ENCODE assay signal across 19 cellular contexts in the genomic region with DNA sequence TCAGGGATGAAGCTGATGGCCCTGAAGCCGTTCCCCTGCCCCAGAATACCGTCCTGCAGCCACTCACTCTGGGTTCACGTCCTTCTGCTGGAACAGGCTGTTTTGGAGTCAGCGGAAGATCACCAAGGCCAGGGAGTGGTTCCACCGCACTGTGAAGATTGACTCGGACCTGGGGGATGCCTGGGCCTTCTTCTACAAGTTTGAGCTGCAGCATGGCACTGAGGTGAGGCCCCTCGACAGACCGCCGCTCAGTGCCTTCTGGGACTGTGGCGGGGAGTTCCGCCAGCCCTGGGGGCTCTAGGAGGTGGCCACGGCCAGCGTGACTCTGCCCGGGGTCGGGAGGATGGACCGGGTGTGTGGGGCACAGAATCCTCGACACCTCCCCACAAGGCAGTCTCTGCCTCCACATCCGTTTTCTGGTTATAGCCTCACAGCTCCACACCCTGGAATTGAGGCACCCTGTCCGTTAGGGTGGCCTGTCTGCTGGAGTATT. TPM values are rescaled to one million over a fixed set of nuclear protein-coding genes. Genes with fewer than 3 reads are reported as not detected.
DNase-seq lines count a peak whose midpoint lies in the region; ATAC-seq, FAIRE-seq and TF ChIP-seq lines count a peak whose summit lies in the region.
"Had no signal": no experiment of that assay in that cellular context is flagged by ENCODE, and none has a peak within 500 bp of the region (broad histone marks: within the 10 kb centered on the region; RNA-seq: fewer than 3 reads in every experiment).

No MANE protein-coding gene starts in this region.

- no peak for ATAC-seq in SK-N-SH treated with all-trans-retinoic acid at 6 μM for 48 hours
- no peak for ATAC-seq in right cardiac atrium
- no peak for ATAC-seq in heart left ventricle
- no peak for ATAC-seq in GM12878
- no peak for ATAC-seq in natural killer cell
- no peak for ATAC-seq in GM21737 (IDR thresholded peaks at IDR 0.05; ENCODE audit: unreplicated experiment)
- ATAC-seq: A549 had no signal

- H3K27me3 Mint-ChIP-seq in natural killer cell (ENCODE audit: low read depth in 2 of 2), result peaks cover 0 to 1% of the 10 kb centered on the region in 2 donors
- H3K27me3 Mint-ChIP-seq: CD4-positive, alpha-beta T cell had no signal

- H3K4me1 ChIP-seq in SK-N-SH (ENCODE audit: control insufficient read depth in 1 of 2, insufficient read depth in 2 of 2, low read depth in 1 of 2, low read length in 1 of 2) (peaks cover 0 to 11% of the 10 kb centered on the region in 2 experiments; a peak in 1 of 4 replicates), right cardiac atrium (ENCODE audit: control insufficient read depth, insufficient read depth, low read length) (no peaks in the 10 kb centered on the region), heart left ventricle (peaks cover 0 to 20% (median 0%) of the 10 kb centered on the region in 12 donors), GM12878 (ENCODE audit: control insufficient read depth, insufficient read depth, low read length) (peaks cover 31% of the 10 kb centered on the region)

- no peaks in the 10 kb centered on the region for H3F3A ChIP-seq in SK-N-SH (replicated peaks; ENCODE audit: insufficient read depth)

- peaks cover 5 to 61% of the 10 kb centered on the region in 2 experiments for H3K36me3 ChIP-seq in SK-N-SH (replicated peaks in 1 of 2; ENCODE audit: control insufficient read depth in 1 of 2, insufficient read depth in 2 of 2, low read length in 1 of 2)
- H3K36me3 ChIP-seq in heart left ventricle, result peaks cover 3 to 81% (median 72%) of the 10 kb centered on the region in 9 donors
- H3K36me3 ChIP-seq in GM12878 (ENCODE audit: control insufficient read depth in 2 of 2, insufficient read depth in 2 of 2, low read length in 1 of 2), result peaks cover 30 to 40% of the 10 kb centered on the region in 2 experiments

- SMC1A ChIA-PET in GM12878 (lab: Charles Lee; ENCODE audit: uncharacterized antibody, unreplicated experiment), result no interaction called here

- RAD21 ChIA-PET in GM12878 (lab: Charles Lee; ENCODE audit: unreplicated experiment), result no interaction called here

- no peak overlapping the region for H3K4me3 Mint-ChIP-seq in natural killer cell
- H3K4me3 Mint-ChIP-seq: H9 had no signal

- H3K79me2 ChIP-seq in SK-N-SH (ENCODE audit: insufficient read depth) (no peaks in the 10 kb centered on the region), GM12878 (ENCODE audit: control insufficient read depth, insufficient read depth, low read length) (no peaks in the 10 kb centered on the region; the same call in 1 of the 2 replicates)

- CTCF ChIA-PET in SK-N-SH (lab: Yijun Ruan, JAX), result no interaction called here
- CTCF ChIA-PET in GM12878 (lab: Yijun Ruan, JAX), result interaction anchor here (0.7 kb wide), 1 partner anchor 37 kb away, joined by 3 read pairs; no protein-coding TSS in a partner anchor

- no peaks in the 10 kb centered on the region for H3K4me1 Mint-ChIP-seq in natural killer cell

- DNase-seq in SK-N-SH (peak; percentile 16), right cardiac atrium (peak in 2 of 3 donors; percentile 16 to 21), heart left ventricle (no peak), GM12878 (ENCODE audit: low read depth, low spot score) (no peak), natural killer cell (no peak)
- DNase-seq: AML-193; Caco-2; CD4-positive, alpha-beta T cell; H9 had no signal

- BruUV-seq in GM12878 (replicated peaks; lab: Mats Ljungman, UMichigan), result no TSS peak

- no peak for FAIRE-seq in GM12878 (lab: Jason Lieb, UNC)
- FAIRE-seq: A549, D721Med, G401.6, H1 had no signal

- H2AFZ ChIP-seq in SK-N-SH (ENCODE audit: low read depth) (no peak overlapping the region), GM12878 (ENCODE audit: control insufficient read depth, low read depth, low read length) (no peak overlapping the region)

- in situ Hi-C loops in GM12878 (cut with MboI), result no loop called here

- 0 out of 2 replicates have a peak, but pooled peaks cover 7% of the 10 kb centered on the region for H4K20me1 ChIP-seq in SK-N-SH (ENCODE audit: insufficient read depth)
- no peaks in the 10 kb centered on the region for H4K20me1 ChIP-seq in GM12878 (ENCODE audit: control insufficient read depth, insufficient read depth)

- no peak for TF ChIP-seq POLR2A in heart left ventricle (IDR thresholded peaks at IDR 0.05)
- TF ChIP-seq POLR2A in GM12878 (IDR thresholded peaks at IDR 0.05; ENCODE audit: low read depth, low read length), result peak; percentile 11; the same call in 1 of the 2 replicates

- H3K27ac ChIP-seq in SK-N-SH (ENCODE audit: low read depth in 2 of 2, low read length in 1 of 2) (no peak overlapping the region), right cardiac atrium (ENCODE audit: low read length) (no peak overlapping the region), heart left ventricle (no peak overlapping the region), GM12878 (ENCODE audit: control insufficient read depth, insufficient read depth) (no peak overlapping the region)
- H3K27ac ChIP-seq: 22Rv1, A549, C4-2B had no signal

- intact Hi-C loops in right cardiac atrium (cut with DNase I) (no loop called here), heart left ventricle (cut with DNase I) (loop anchor here in 3 of 10 donors (5.0 to 10.0 kb wide), 3 partner anchors 47 to 83 kb away; a partner anchor contains a TSS), GM12878 (cut with micrococcal nuclease; ENCODE audit: unreplicated experiment) (no loop called here), natural killer cell (cut with micrococcal nuclease) (no loop called here)

- no peaks in the 10 kb centered on the region for H3K36me3 Mint-ChIP-seq in natural killer cell

- TF ChIP-seq RAD21 in SK-N-SH (IDR thresholded peaks at IDR 0.05; ENCODE audit: low read length) (no peak), GM12878 (IDR thresholded peaks at IDR 0.05; ENCODE audit: insufficient read depth, low read depth, low read length) (no peak)

- H3K9me2 ChIP-seq in SK-N-SH, result no peaks in the 10 kb centered on the region

- H3K9me3 Mint-ChIP-seq in natural killer cell, result no peaks in the 10 kb centered on the region
- H3K9me3 Mint-ChIP-seq: CD4-positive, alpha-beta T cell; H9 had no signal

- H3K4me2 ChIP-seq in SK-N-SH (no peak overlapping the region), GM12878 (ENCODE audit: control insufficient read depth, insufficient read depth) (no peak overlapping the region)
- H3K4me2 ChIP-seq: A549 had no signal

- no peaks in the 10 kb centered on the region for H3K9me3 ChIP-seq in SK-N-SH
- H3K9me3 ChIP-seq in right cardiac atrium (ENCODE audit: control insufficient read depth, low read length), result no peaks in the 10 kb centered on the region
- H3K9me3 ChIP-seq in heart left ventricle, result no peaks in the 10 kb centered on the region
- H3K9me3 ChIP-seq in GM12878 (replicated peaks; ENCODE audit: control insufficient read depth, insufficient read depth, low read length), result no peaks in the 10 kb centered on the region
- H3K9me3 ChIP-seq: A549, Caco-2 had no signal

- H3K27me3 ChIP-seq in SK-N-SH (ENCODE audit: insufficient read depth), result no peaks in the 10 kb centered on the region
- no peaks in the 10 kb centered on the region for H3K27me3 ChIP-seq in right cardiac atrium (ENCODE audit: control insufficient read depth, insufficient read depth)
- H3K27me3 ChIP-seq in heart left ventricle, result peaks cover 0 to 11% (median 2%) of the 10 kb centered on the region in 9 donors
- H3K27me3 ChIP-seq in GM12878 (replicated peaks in 1 of 2; ENCODE audit: control insufficient read depth in 2 of 2, insufficient read depth in 2 of 2, low read length in 1 of 2), result no peaks in the 10 kb centered on the region

- H3K27ac Mint-ChIP-seq in natural killer cell, result no peak overlapping the region
- H3K27ac Mint-ChIP-seq: CD4-positive, alpha-beta T cell; H9 had no signal

- POLR2A ChIA-PET in SK-N-SH (lab: Yijun Ruan, JAX), result no interaction called here
- POLR2A ChIA-PET in GM12878 (lab: Charles Lee), result interaction anchor here (0.6 to 0.7 kb wide), 2 partner anchors 11 to 397 kb away, joined by 4 to 5 read pairs; no protein-coding TSS in a partner anchor

- TF ChIP-seq CTCF in SK-N-SH (IDR thresholded peaks at IDR 0.05) (no peak), heart left ventricle (IDR thresholded peaks at IDR 0.05) (no peak), GM12878 (IDR thresholded peaks at IDR 0.05 in 2 of 3, conservative IDR thresholded peaks at IDR 0.05 in 1 of 3; ENCODE audit: control insufficient read depth in 2 of 3, extremely low read depth in 1 of 3, insufficient read depth in 1 of 3, low read depth in 3 of 3, low read length in 3 of 3) (no peak), natural killer cell (IDR thresholded peaks at IDR 0.05) (no peak)

- H3K4me3 ChIP-seq in SK-N-SH (ENCODE audit: low read depth in 2 of 2, low read length in 1 of 2), result no peak overlapping the region
- no peak overlapping the region for H3K4me3 ChIP-seq in right cardiac atrium (ENCODE audit: low read length)
- H3K4me3 ChIP-seq in heart left ventricle, result no peak overlapping the region
- H3K4me3 ChIP-seq in GM12878, result no peak overlapping the region
- H3K4me3 ChIP-seq: A549 had no signal

- TF ChIP-seq EP300 in SK-N-SH (IDR thresholded peaks at IDR 0.05; ENCODE audit: borderline replicate concordance in 1 of 2, low read depth in 1 of 2, low read length in 1 of 2) (no peak), GM12878 (IDR thresholded peaks at IDR 0.05; ENCODE audit: borderline replicate concordance in 1 of 2, control insufficient read depth in 1 of 2, low read depth in 2 of 2, low read length in 2 of 2) (no peak)

- 94% methylated on average over 6 of the region's 19 CpGs for WGBS in SK-N-SH (ENCODE audit: low lambda C conversion rate)
- 92% methylated on average over 19 of the region's 19 CpGs for WGBS in right cardiac atrium
- 87 to 94% (median 93%) methylated on average over 8 to 19 of the region's 19 CpGs for WGBS in heart left ventricle, 4 donors
- 93% methylated on average over 19 of the region's 19 CpGs for WGBS in GM12878 (ENCODE audit: insufficient coverage, insufficient replicate concordance, low lambda C conversion rate, missing lambda C conversion rate)

- H3K9ac ChIP-seq in SK-N-SH (no peak overlapping the region), GM12878 (ENCODE audit: control insufficient read depth, insufficient read depth, low read length) (no peak overlapping the region)

RNA-seq across cellular contexts. Expression of a gene that starts 4.1 kb away (rescaled TPM):
- 0.16 and 0.21 TPM in 2 replicates for polyA plus RNA-seq in SK-N-SH (2012; rRNA removed)
- 0.01 and 0.05 TPM in 2 replicates for polyA plus RNA-seq in SK-N-SH (2012; cell fraction: cytosol; rRNA removed)
- polyA plus RNA-seq in SK-N-SH (2012; cell fraction: nucleus; rRNA removed), result 2.1 and 5.9 TPM in 2 replicates
- under 1 TPM; 0.21 to 0.82 (median 0.49) TPM for total RNA-seq in right cardiac atrium
- polyA plus RNA-seq in right cardiac atrium, result 0.36 TPM
- total RNA-seq in heart left ventricle, result 1 to 10 TPM in 1 of 9 donors, under 1 TPM in 8; 0.16 to 1.2 (median 0.56) TPM
- polyA plus RNA-seq in heart left ventricle, result under 1 TPM; 0.35 to 0.42 TPM
- total RNA-seq in GM12878 (2013; cell fraction: nucleolus; rRNA removed), result 125 and 143 TPM in 2 replicates
- 32.4 and 39.5 TPM in 2 replicates for total RNA-seq in GM12878 (2014; rRNA removed)
- total RNA-seq in GM12878 (2014; rRNA removed; fragmentation: Illumina TruSeq; extraction: Trizol), result 3.6 and 4.4 TPM in 2 replicates
- total RNA-seq in GM12878 (2021), result 49.1 and 56.0 TPM in 2 replicates
- polyA plus RNA-seq in GM12878 (2011; ENCODE audit: low read depth), result 4.1 TPM
- 2.9 and 6.9 TPM in 2 replicates for polyA plus RNA-seq in GM12878 (2011; rRNA removed)
- 13.5 and 27.8 TPM in 2 replicates for polyA plus RNA-seq in GM12878 (2011; cell fraction: cytosol; rRNA removed)
- 95.3 and 97.7 TPM in 2 replicates for polyA plus RNA-seq in GM12878 (2011; cell fraction: nucleus; rRNA removed)
- 23.6 and 27.4 TPM in 2 replicates for polyA plus RNA-seq in GM12878 (2012)
- polyA plus RNA-seq in GM12878 (2014; fragmentation: Illumina TruSeq; extraction: Trizol), result 0.48 and 1.6 TPM in 2 replicates
- under 1 TPM; 0.24 to 0.38 TPM for polyA plus RNA-seq in GM12878 (2014; fragmentation: Nextera tagmentation; extraction: Ambion mirVana)
- 37.1 and 42.9 TPM in 2 replicates for polyA plus RNA-seq in GM12878 (2014; rRNA removed)
- polyA plus RNA-seq in GM12878 (2016; fragmentation: Nextera tagmentation; extraction: Ambion mirVana), result 10 to 100 TPM; 17.9 to 20.4 TPM
- polyA minus RNA-seq in GM12878 (2011; rRNA and poly(A)+ RNA removed), result 2.6 and 8.0 TPM in 2 replicates
- 5.6 and 6.0 TPM in 2 replicates for polyA minus RNA-seq in GM12878 (2011; cell fraction: cytosol; rRNA and poly(A)+ RNA removed)
- 20.7 and 27.4 TPM in 2 replicates for polyA minus RNA-seq in GM12878 (2011; cell fraction: nucleus; rRNA and poly(A)+ RNA removed)
- 1 to 10 TPM; 4.3 to 5.5 (median 5.3) TPM for total RNA-seq in natural killer cell

RNA-seq across cellular contexts. Expression of a gene that starts 17.6 kb away (rescaled TPM):
- not detected in 2 replicates for polyA plus RNA-seq in SK-N-SH (2012; rRNA removed)
- polyA plus RNA-seq in SK-N-SH (2012; cell fraction: cytosol; rRNA removed), result not detected in 2 replicates
- 0.07 TPM in 1 of 2 replicates, not detected in the other for polyA plus RNA-seq in SK-N-SH (2012; cell fraction: nucleus; rRNA removed)
- 10 to 100 TPM; 28.7 to 42.1 (median 41.1) TPM for total RNA-seq in right cardiac atrium
- polyA plus RNA-seq in right cardiac atrium, result 26.8 TPM
- total RNA-seq in heart left ventricle, result 10 to 100 TPM; 37.0 to 75.9 (median 50.7) TPM
- 10 to 100 TPM; 23.5 to 31.1 TPM for polyA plus RNA-seq in heart left ventricle
- 25.0 and 25.2 TPM in 2 replicates for total RNA-seq in GM12878 (2013; cell fraction: nucleolus; rRNA removed)
- total RNA-seq in GM12878 (2014; rRNA removed), result 0.16 and 0.28 TPM in 2 replicates
- 0.09 TPM in 2 replicates for total RNA-seq in GM12878 (2014; rRNA removed; fragmentation: Illumina TruSeq; extraction: Trizol)
- 5.6 TPM in 2 replicates for total RNA-seq in GM12878 (2021)
- 0.13 TPM for polyA plus RNA-seq in GM12878 (2011; ENCODE audit: low read depth)
- polyA plus RNA-seq in GM12878 (2011; rRNA removed), result 0.24 and 0.53 TPM in 2 replicates
- polyA plus RNA-seq in GM12878 (2011; cell fraction: cytosol; rRNA removed), result 1.7 and 2.7 TPM in 2 replicates
- 6.0 and 7.2 TPM in 2 replicates for polyA plus RNA-seq in GM12878 (2011; cell fraction: nucleus; rRNA removed)
- polyA plus RNA-seq in GM12878 (2012), result 1.3 and 2.5 TPM in 2 replicates
- polyA plus RNA-seq in GM12878 (2014; fragmentation: Illumina TruSeq; extraction: Trizol), result not detected in 2 replicates
- polyA plus RNA-seq in GM12878 (2014; fragmentation: Nextera tagmentation; extraction: Ambion mirVana), result under 1 TPM; 0.05 TPM
- polyA plus RNA-seq in GM12878 (2014; rRNA removed), result 2.1 and 2.2 TPM in 2 replicates
- not detected for polyA plus RNA-seq in GM12878 (2016; fragmentation: Nextera tagmentation; extraction: Ambion mirVana)
- 0.37 and 0.46 TPM in 2 replicates for polyA minus RNA-seq in GM12878 (2011; rRNA and poly(A)+ RNA removed)
- polyA minus RNA-seq in GM12878 (2011; cell fraction: cytosol; rRNA and poly(A)+ RNA removed), result 5.1 and 8.3 TPM in 2 replicates
- polyA minus RNA-seq in GM12878 (2011; cell fraction: nucleus; rRNA and poly(A)+ RNA removed), result 1.6 and 3.3 TPM in 2 replicates
- not detected for total RNA-seq in natural killer cell
- total RNA-seq: CD4-positive, alpha-beta T cell; H1; HT-29 had no signal
- polyA plus RNA-seq: BJ had no signal

RNA-seq across cellular contexts. Expression of a gene that starts 31.1 kb away (rescaled TPM):
- 53.5 and 98.9 TPM in 2 replicates for polyA plus RNA-seq in SK-N-SH (2012; rRNA removed)
- polyA plus RNA-seq in SK-N-SH (2012; cell fraction: cytosol; rRNA removed), result 48.6 and 62.9 TPM in 2 replicates
- polyA plus RNA-seq in SK-N-SH (2012; cell fraction: nucleus; rRNA removed), result 179 and 294 TPM in 2 replicates
- total RNA-seq in right cardiac atrium, result 10 to 100 TPM; 46.3 to 52.0 (median 50.0) TPM
- 38.3 TPM for polyA plus RNA-seq in right cardiac atrium
- total RNA-seq in heart left ventricle, result 10 to 100 TPM; 19.2 to 52.1 (median 42.9) TPM
- 10 to 100 TPM; 23.6 to 32.9 TPM for polyA plus RNA-seq in heart left ventricle
- total RNA-seq in GM12878 (2013; cell fraction: nucleolus; rRNA removed), result 10.1 and 12.7 TPM in 2 replicates
- total RNA-seq in GM12878 (2014; rRNA removed), result 13.4 and 17.2 TPM in 2 replicates
- total RNA-seq in GM12878 (2014; rRNA removed; fragmentation: Illumina TruSeq; extraction: Trizol), result 8.8 and 9.3 TPM in 2 replicates
- total RNA-seq in GM12878 (2021), result 38.0 and 42.5 TPM in 2 replicates
- 23.0 TPM for polyA plus RNA-seq in GM12878 (2011; ENCODE audit: low read depth)
- 11.4 and 13.2 TPM in 2 replicates for polyA plus RNA-seq in GM12878 (2011; rRNA removed)
- 25.9 and 26.5 TPM in 2 replicates for polyA plus RNA-seq in GM12878 (2011; cell fraction: cytosol; rRNA removed)
- 84.3 and 88.7 TPM in 2 replicates for polyA plus RNA-seq in GM12878 (2011; cell fraction: nucleus; rRNA removed)
- polyA plus RNA-seq in GM12878 (2012), result 27.4 and 30.3 TPM in 2 replicates
- polyA plus RNA-seq in GM12878 (2014; fragmentation: Illumina TruSeq; extraction: Trizol), result 2.8 and 10.8 TPM in 2 replicates
- 10 to 100 TPM in 1 of 2 experiments, 1 to 10 TPM in 1; 3.4 to 12.3 TPM for polyA plus RNA-seq in GM12878 (2014; fragmentation: Nextera tagmentation; extraction: Ambion mirVana)
- polyA plus RNA-seq in GM12878 (2014; rRNA removed), result 17.8 and 26.0 TPM in 2 replicates
- 10 to 100 TPM; 21.2 to 22.0 TPM for polyA plus RNA-seq in GM12878 (2016; fragmentation: Nextera tagmentation; extraction: Ambion mirVana)
- polyA minus RNA-seq in GM12878 (2011; rRNA and poly(A)+ RNA removed), result 7.1 and 14.5 TPM in 2 replicates
- 6.0 and 6.2 TPM in 2 replicates for polyA minus RNA-seq in GM12878 (2011; cell fraction: cytosol; rRNA and poly(A)+ RNA removed)
- polyA minus RNA-seq in GM12878 (2011; cell fraction: nucleus; rRNA and poly(A)+ RNA removed), result 15.2 and 18.4 TPM in 2 replicates
- 10 to 100 TPM; 25.0 to 28.7 (median 28.5) TPM for total RNA-seq in natural killer cell

RNA-seq across cellular contexts. Expression of a gene that starts 47.5 kb away (rescaled TPM):
- polyA plus RNA-seq in SK-N-SH (2012; rRNA removed) (18.7 and 20.5 TPM in 2 replicates), right cardiac atrium (5.8 TPM), heart left ventricle (1 to 10 TPM; 3.7 to 6.5 TPM), GM12878 (2011; rRNA removed) (22.6 and 34.7 TPM in 2 replicates), GM12878 (2014; fragmentation: Illumina TruSeq; extraction: Trizol) (4.7 and 9.6 TPM in 2 replicates), GM12878 (2014; fragmentation: Nextera tagmentation; extraction: Ambion mirVana) (1 to 10 TPM in 1 of 2 experiments, under 1 TPM in 1; 0.82 to 3.3 TPM), GM12878 (2014; rRNA removed) (61.4 and 64.3 TPM in 2 replicates), GM12878 (2016; fragmentation: Nextera tagmentation; extraction: Ambion mirVana) (10 to 100 TPM; 45.0 to 53.5 TPM)
- 10.0 and 16.3 TPM in 2 replicates for polyA plus RNA-seq in SK-N-SH (2012; cell fraction: cytosol; rRNA removed)
- polyA plus RNA-seq in SK-N-SH (2012; cell fraction: nucleus; rRNA removed), result 15.3 and 16.4 TPM in 2 replicates
- total RNA-seq in right cardiac atrium (1 to 10 TPM; 6.3 to 9.1 (median 8.3) TPM), heart left ventricle (10 to 100 TPM in 2 of 9 donors, 1 to 10 TPM in 7; 3.2 to 25.6 (median 5.3) TPM), GM12878 (2014; rRNA removed) (56.0 and 62.4 TPM in 2 replicates), GM12878 (2014; rRNA removed; fragmentation: Illumina TruSeq; extraction: Trizol) (15.2 and 15.3 TPM in 2 replicates), GM12878 (2021) (47.1 and 51.0 TPM in 2 replicates), natural killer cell (10 to 100 TPM; 61.9 to 76.4 (median 68.2) TPM)
- total RNA-seq in GM12878 (2013; cell fraction: nucleolus; rRNA removed), result 36.2 and 39.2 TPM in 2 replicates
- polyA plus RNA-seq in GM12878 (2011; ENCODE audit: low read depth), result 7.5 TPM
- polyA plus RNA-seq in GM12878 (2011; cell fraction: cytosol; rRNA removed), result 51.6 and 94.5 TPM in 2 replicates
- 56.1 and 57.8 TPM in 2 replicates for polyA plus RNA-seq in GM12878 (2011; cell fraction: nucleus; rRNA removed)
- 39.7 and 39.8 TPM in 2 replicates for polyA plus RNA-seq in GM12878 (2012)
- 21.4 and 38.2 TPM in 2 replicates for polyA minus RNA-seq in GM12878 (2011; rRNA and poly(A)+ RNA removed)
- 21.9 and 23.7 TPM in 2 replicates for polyA minus RNA-seq in GM12878 (2011; cell fraction: cytosol; rRNA and poly(A)+ RNA removed)
- 14.7 and 21.8 TPM in 2 replicates for polyA minus RNA-seq in GM12878 (2011; cell fraction: nucleus; rRNA and poly(A)+ RNA removed)

RNA-seq across cellular contexts. Expression of a gene that starts 48.0 kb away (rescaled TPM):
- polyA plus RNA-seq in SK-N-SH (2012; rRNA removed) (1.7 and 1.8 TPM in 2 replicates), right cardiac atrium (0.81 TPM), heart left ventricle (under 1 TPM; 0.21 to 0.27 TPM), GM12878 (2011; rRNA removed) (0.14 and 0.38 TPM in 2 replicates), GM12878 (2014; fragmentation: Illumina TruSeq; extraction: Trizol) (0.15 TPM in 1 of 2 replicates, not detected in the other), GM12878 (2014; fragmentation: Nextera tagmentation; extraction: Ambion mirVana) (under 1 TPM in 1 of 2 experiments, not detected in 1; 0.04 TPM), GM12878 (2014; rRNA removed) (0.27 and 0.36 TPM in 2 replicates), GM12878 (2016; fragmentation: Nextera tagmentation; extraction: Ambion mirVana) (under 1 TPM; 0.12 to 0.24 TPM)
- polyA plus RNA-seq in SK-N-SH (2012; cell fraction: cytosol; rRNA removed), result 0.77 and 1.3 TPM in 2 replicates
- 3.2 and 3.8 TPM in 2 replicates for polyA plus RNA-seq in SK-N-SH (2012; cell fraction: nucleus; rRNA removed)
- total RNA-seq in right cardiac atrium (1 to 10 TPM in 2 of 4 donors, under 1 TPM in 2; 0.50 to 1.3 (median 1.1) TPM), heart left ventricle (1 to 10 TPM in 3 of 9 donors, under 1 TPM in 6; 0.18 to 1.9 (median 0.67) TPM), GM12878 (2014; rRNA removed) (0.34 and 0.38 TPM in 2 replicates), GM12878 (2014; rRNA removed; fragmentation: Illumina TruSeq; extraction: Trizol) (0.09 and 0.14 TPM in 2 replicates), GM12878 (2021) (0.41 and 0.51 TPM in 2 replicates), natural killer cell (1 to 10 TPM; 1.2 to 2.2 (median 1.4) TPM)
- 0.69 and 0.71 TPM in 2 replicates for total RNA-seq in GM12878 (2013; cell fraction: nucleolus; rRNA removed)
- polyA plus RNA-seq in GM12878 (2011; ENCODE audit: low read depth), result 0.29 TPM
- polyA plus RNA-seq in GM12878 (2011; cell fraction: cytosol; rRNA removed), result 0.42 and 0.48 TPM in 2 replicates
- polyA plus RNA-seq in GM12878 (2011; cell fraction: nucleus; rRNA removed), result 0.97 and 1.1 TPM in 2 replicates
- polyA plus RNA-seq in GM12878 (2012), result 0.58 and 0.86 TPM in 2 replicates
- polyA minus RNA-seq in GM12878 (2011; rRNA and poly(A)+ RNA removed), result 0.37 and 0.88 TPM in 2 replicates
- 0.31 TPM in 1 of 2 replicates, not detected in the other for polyA minus RNA-seq in GM12878 (2011; cell fraction: cytosol; rRNA and poly(A)+ RNA removed)
- 0.19 and 0.24 TPM in 2 replicates for polyA minus RNA-seq in GM12878 (2011; cell fraction: nucleus; rRNA and poly(A)+ RNA removed)

Comparison
In these comparisons a context has a peak if more than half of its experiments do, and no peak if none do; other contexts are left out.
1. DNase-seq: peak in SK-N-SH (single experiment) and right cardiac atrium (2 of 3); none in heart left ventricle (0 of 5), GM12878 (single experiment) and natural killer cell (single experiment).